ENCODE assay signal across 14 cellular contexts in genomic region chr4:54800831-54801530, GRCh38.
DNase-seq lines count a peak whose midpoint lies in the region; ATAC-seq lines count a peak whose summit lies in the region.
"Had no signal": no experiment of that assay in that cellular context is flagged by ENCODE, and none has a peak within 500 bp of the region (broad histone marks: within the 10 kb centered on the region; RNA-seq: fewer than 3 reads in every experiment).

No MANE protein-coding gene starts in this region.

- peak; percentile 61 for ATAC-seq in GM18867 (IDR thresholded peaks at IDR 0.05; ENCODE audit: unreplicated experiment)
- ATAC-seq in GM21825 (IDR thresholded peaks at IDR 0.05; ENCODE audit: unreplicated experiment): peak; percentile 83
- peak; percentile 88 for ATAC-seq in left ventricle myocardium superior
- ATAC-seq: Panc1 had no signal

- intact Hi-C loops in left ventricle myocardium superior (cut with micrococcal nuclease): no loop called here

- DNase-seq in M059J (ENCODE audit: low read depth) (peak; percentile 7), left ventricle myocardium superior (no peak), HK-2 (ENCODE audit: unreplicated experiment) (no peak)
- no peak for DNase-seq in effector CD8-positive, alpha-beta T cell (lab: John Stamatoyannopoulos, UW)
- no peak for DNase-seq in activated CD4-positive, CD25-positive, alpha-beta regulatory T cell (lab: John Stamatoyannopoulos, UW)
- no peak for DNase-seq in activated T-cell treated with anti-CD3 and anti-CD28 coated beads, Interleukin-2, amount 50 U/mL, for 1 hour
- DNase-seq: esophagus squamous epithelium, HCEC 1CT, naive B cell, NCI-H1436 treated with DMSO at 0.1 percent for 48 hours, WERI-Rb-1 had no signal
